In the genomic region with DNA sequence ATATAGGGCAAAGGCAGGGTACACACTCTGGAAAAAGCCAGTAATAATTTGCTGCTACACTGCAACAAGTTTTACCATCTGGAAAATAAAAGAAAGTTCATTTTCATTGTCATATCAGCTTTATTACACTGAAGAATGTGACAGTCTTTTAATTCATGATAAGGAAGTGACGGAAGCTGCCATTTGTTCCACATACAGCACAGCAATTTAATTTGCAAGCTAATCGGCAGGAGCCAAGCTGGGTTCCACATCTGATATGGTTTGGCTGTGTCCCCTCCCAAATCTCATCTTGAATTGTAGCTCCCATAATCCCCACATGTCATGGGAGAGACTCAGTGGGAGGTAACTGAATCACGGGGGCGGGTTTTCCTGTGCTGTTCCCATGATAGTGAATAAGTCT, we compare ENCODE assay signal across 1 cellular context.
TF ChIP-seq lines count a peak whose summit lies in the region.

No MANE protein-coding gene starts in this region.

TF ChIP-seq in SK-N-SH treated with all-trans-retinoic acid at 6 μM for 48 hours, 23 proteins besides CTCF, POLR2A, EP300 and RAD21 (continued from another document):
- TF ChIP-seq CSRNP3 (CRISPR knock-in tag; IDR thresholded peaks at IDR 0.05) (no peak), ZFP30 (CRISPR knock-in tag; IDR thresholded peaks at IDR 0.05) (no peak), BACH2 (CRISPR knock-in tag; IDR thresholded peaks at IDR 0.05; ENCODE audit: borderline replicate concordance) (no peak), ZFP3 (CRISPR knock-in tag; IDR thresholded peaks at IDR 0.05) (no peak), CSDC2 (CRISPR knock-in tag; IDR thresholded peaks at IDR 0.05) (no peak)
